ENCODE assay signal across 8 cellular contexts in the genomic region with DNA sequence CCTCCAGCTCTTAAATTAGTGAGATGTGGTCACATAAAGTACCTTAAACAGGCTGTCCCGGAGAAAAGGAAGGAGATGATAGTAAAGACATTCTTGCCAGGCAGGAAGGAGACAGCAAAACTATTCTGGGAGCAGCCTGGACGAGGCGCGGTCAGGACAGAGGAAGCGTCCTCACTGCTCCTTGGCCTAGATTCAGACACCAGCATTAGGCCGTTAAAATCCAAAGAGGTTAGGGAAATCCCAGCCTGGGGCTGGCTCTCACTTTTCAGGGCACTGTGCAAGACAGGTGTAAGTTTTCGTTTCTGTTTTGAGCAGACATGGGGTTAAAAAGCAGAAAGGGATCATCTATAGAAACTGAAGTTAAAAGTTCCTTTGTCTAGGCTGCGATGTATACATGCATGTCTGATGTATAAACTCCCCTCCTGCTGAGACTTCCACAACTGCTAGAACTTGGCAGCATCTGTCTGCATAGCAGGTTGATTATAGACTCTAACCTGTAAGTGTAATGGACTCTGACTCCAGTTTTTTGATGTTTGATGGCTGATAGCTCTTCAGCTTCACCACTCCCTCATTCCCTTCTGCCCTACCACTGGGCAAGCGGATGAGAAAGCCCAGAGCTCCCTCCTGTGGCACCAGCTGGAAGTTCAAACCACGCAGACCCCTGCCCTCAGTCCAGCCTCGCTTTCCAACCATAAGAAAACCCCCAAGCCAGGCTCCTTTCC. TPM values are rescaled to one million over a fixed set of nuclear protein-coding genes. Genes with fewer than 3 reads are reported as not detected.
A peak's percentile ranks its signal among the peaks of the same experiment; 100 is the strongest.
DNase-seq lines count a peak whose midpoint lies in the region; ATAC-seq and TF ChIP-seq lines count a peak whose summit lies in the region.

No MANE protein-coding gene starts in this region.

- peak overlapping the region; percentile 65 for H3K27ac ChIP-seq in foreskin keratinocyte
- peak overlapping the region; percentile 72 for H3K27ac ChIP-seq in parathyroid adenoma

- H3K27me3 ChIP-seq in foreskin keratinocyte (no peaks in the 10 kb centered on the region), parathyroid adenoma (ENCODE audit: control insufficient read depth, insufficient read depth, low read length) (no peaks in the 10 kb centered on the region)

- H3K36me3 ChIP-seq in parathyroid adenoma (ENCODE audit: control insufficient read depth, insufficient read depth, low read length) = no peaks in the 10 kb centered on the region

- no peak overlapping the region for H2AFZ ChIP-seq in parathyroid adenoma

- H3K79me2 ChIP-seq in parathyroid adenoma = no peaks in the 10 kb centered on the region

- ATAC-seq in GM19468 (IDR thresholded peaks at IDR 0.05; ENCODE audit: extremely low read depth, unreplicated experiment) (peak; percentile 53), HG03571 (IDR thresholded peaks at IDR 0.05; ENCODE audit: unreplicated experiment) (peak; percentile 56), foreskin keratinocyte (peak; percentile 52)

- H3K9me3 ChIP-seq in parathyroid adenoma (ENCODE audit: control insufficient read depth, low read length) = no peaks in the 10 kb centered on the region

- H3K4me2 ChIP-seq in parathyroid adenoma (ENCODE audit: low read length) = peak overlapping the region; percentile 14

- no peak overlapping the region for H3K9ac ChIP-seq in parathyroid adenoma

- DNase-seq in DMS153 (lab: John Stamatoyannopoulos, UW) = peak; percentile 40
- DNase-seq in OCI-M2 (lab: John Stamatoyannopoulos, UW; ENCODE audit: unreplicated experiment) = peak; percentile 35
- DNase-seq in activated T-helper 9 cell treated with anti-CD3 and anti-CD28 coated beads, Interleukin-2, amount 50 U/mL, for 16 hours (ENCODE audit: low read depth) = peak; percentile 47
- DNase-seq in foreskin keratinocyte = peak in 1 of 2 donors; percentile 58
- no peak for DNase-seq in ureter (ENCODE audit: low spot score)

- H3K4me3 ChIP-seq in parathyroid adenoma (ENCODE audit: low read depth, low read length) = no peak overlapping the region

- peaks cover 26% of the 10 kb centered on the region for H3K4me1 ChIP-seq in foreskin keratinocyte
- no peaks in the 10 kb centered on the region for H3K4me1 ChIP-seq in parathyroid adenoma

- TF ChIP-seq CTCF in foreskin keratinocyte (conservative IDR thresholded peaks at IDR 0.05) (peak; percentile 86), parathyroid adenoma (IDR thresholded peaks at IDR 0.05) (peak; percentile 37)

RNA-seq across cellular contexts. Expression of a gene that starts 21.5 kb away (rescaled TPM):
- total RNA-seq in foreskin keratinocyte (13.2 and 16.4 TPM in 2 replicates), ureter (23.8 TPM)
- polyA plus RNA-seq in foreskin keratinocyte = 12.5 and 14.0 TPM in 2 replicates

RNA-seq across cellular contexts. Expression of a gene that starts 23.6 kb away (rescaled TPM):
- total RNA-seq in foreskin keratinocyte (42.6 and 46.6 TPM in 2 replicates), ureter (35.5 TPM)
- 18.7 and 20.3 TPM in 2 replicates for polyA plus RNA-seq in foreskin keratinocyte
